Comparison of ENCODE assay signal across 18 cellular contexts in genomic region chr4:150673793-150674192, GRCh38.
A peak's percentile ranks its signal among the peaks of the same experiment; 100 is the strongest.
DNase-seq lines count a peak whose midpoint lies in the region; ATAC-seq, FAIRE-seq and TF ChIP-seq lines count a peak whose summit lies in the region.
"Had no signal": no experiment of that assay in that cellular context is flagged by ENCODE, and none has a peak within 500 bp of the region (broad histone marks: within the 10 kb centered on the region; RNA-seq: fewer than 3 reads in every experiment).

No MANE protein-coding gene starts in this region.

- H3K9me3 ChIP-seq in OCI-LY7 (ENCODE audit: low read length), result no peaks in the 10 kb centered on the region
- no peaks in the 10 kb centered on the region for H3K9me3 ChIP-seq in hepatocyte (ENCODE audit: low read depth)
- H3K9me3 ChIP-seq in left lung, result no peaks in the 10 kb centered on the region
- H3K9me3 ChIP-seq: A549, BE2C, HAP-1 had no signal

- H3K9me2 ChIP-seq in OCI-LY7 (ENCODE audit: insufficient read depth, low read length) (no peaks in the 10 kb centered on the region), hepatocyte (replicated peaks; ENCODE audit: insufficient read depth) (no peaks in the 10 kb centered on the region)

- H3K27ac ChIP-seq in OCI-LY7 (ENCODE audit: low read depth, low read length, poor library complexity, severe bottlenecking) (no peak overlapping the region), hepatocyte (no peak overlapping the region), left lung (no peak overlapping the region)
- H3K27ac ChIP-seq: A549, C4-2B had no signal

- intact Hi-C loops in OCI-LY7 (cut with micrococcal nuclease; ENCODE audit: unreplicated experiment), result no loop called here
- intact Hi-C loops in left lung (cut with DNase I), result no loop called here

- no TSS peak for BruUV-seq in OCI-LY7 (replicated peaks; lab: Mats Ljungman, UMichigan)

- POLR2A ChIA-PET in OCI-LY7 (lab: Charles Lee), result no interaction called here

- H3K36me3 ChIP-seq in OCI-LY7 (ENCODE audit: insufficient read depth, low read length), result no peaks in the 10 kb centered on the region
- no peaks in the 10 kb centered on the region for H3K36me3 ChIP-seq in hepatocyte (replicated peaks; ENCODE audit: insufficient read depth, low read depth)
- no peaks in the 10 kb centered on the region for H3K36me3 ChIP-seq in left lung
- H3K36me3 ChIP-seq: BE2C, HAP-1 had no signal

- H3K27me3 ChIP-seq in hepatocyte, result no peaks in the 10 kb centered on the region
- H3K27me3 ChIP-seq in left lung, result no peaks in the 10 kb centered on the region
- H3K27me3 ChIP-seq: BE2C had no signal

- 96% methylated on average over 2 of the region's 2 CpGs for WGBS in hepatocyte (ENCODE audit: low lambda C conversion rate, missing lambda C conversion rate)

- peaks cover 5% of the 10 kb centered on the region for H3K4me1 ChIP-seq in OCI-LY7 (ENCODE audit: insufficient read depth, low read length, poor library complexity, severe bottlenecking)
- H3K4me1 ChIP-seq in hepatocyte (ENCODE audit: insufficient read depth), result no peaks in the 10 kb centered on the region
- H3K4me1 ChIP-seq in left lung, result no peaks in the 10 kb centered on the region
- H3K4me1 ChIP-seq: A549, BE2C, HAP-1 had no signal

- H4K20me1 ChIP-seq in OCI-LY7 (ENCODE audit: insufficient read depth, low read length), result no peaks in the 10 kb centered on the region
- H4K20me1 ChIP-seq in hepatocyte (ENCODE audit: insufficient read depth, poor library complexity, severe bottlenecking), result no peaks in the 10 kb centered on the region

- no peaks in the 10 kb centered on the region for H3K4me1 Mint-ChIP-seq in activated T-cell treated with anti-CD3 and anti-CD28 coated beads, Interleukin-2, amount 50 U/mL, for 4 hours (ENCODE audit: low read depth)

- no peaks in the 10 kb centered on the region for H3K9me3 Mint-ChIP-seq in activated T-cell treated with anti-CD3 and anti-CD28 coated beads, Interleukin-2, amount 50 U/mL, for 4 hours
- H3K9me3 Mint-ChIP-seq: CD8-positive, alpha-beta T cell had no signal

- no peak for TF ChIP-seq POLR2A in GM12891 (IDR thresholded peaks at IDR 0.05; ENCODE audit: low read depth, low read length)

- no peak for FAIRE-seq in GM12891 (lab: Jason Lieb, UNC)
- FAIRE-seq: A549, D721Med, GM18507, H1 had no signal

- no peak overlapping the region for H3K4me3 Mint-ChIP-seq in activated T-cell treated with anti-CD3 and anti-CD28 coated beads, Interleukin-2, amount 50 U/mL, for 4 hours
- H3K4me3 Mint-ChIP-seq: CD8-positive, alpha-beta T cell had no signal

- TF ChIP-seq CTCF in OCI-LY7 (conservative IDR thresholded peaks at IDR 0.05; ENCODE audit: low read length) (no peak), hepatocyte (IDR thresholded peaks at IDR 0.05; ENCODE audit: poor library complexity) (no peak), left lung (IDR thresholded peaks at IDR 0.05) (no peak)

- H3K79me2 ChIP-seq in OCI-LY7 (ENCODE audit: insufficient read depth, low read depth, low read length) (no peaks in the 10 kb centered on the region), hepatocyte (no peaks in the 10 kb centered on the region)

- peaks cover 12% of the 10 kb centered on the region for H3K36me3 Mint-ChIP-seq in activated T-cell treated with anti-CD3 and anti-CD28 coated beads, Interleukin-2, amount 50 U/mL, for 4 hours (ENCODE audit: insufficient read depth)

- no peak overlapping the region for H2AFZ ChIP-seq in OCI-LY7 (ENCODE audit: low read length)
- no peak overlapping the region for H2AFZ ChIP-seq in hepatocyte

- no peaks in the 10 kb centered on the region for H3K27me3 Mint-ChIP-seq in activated T-cell treated with anti-CD3 and anti-CD28 coated beads, Interleukin-2, amount 50 U/mL, for 4 hours (ENCODE audit: low read depth)

- CTCF ChIA-PET in OCI-LY7 (lab: Charles Lee; ENCODE audit: unreplicated experiment), result no interaction called here

- ATAC-seq in GM19351 (IDR thresholded peaks at IDR 0.05; ENCODE audit: unreplicated experiment) (peak; percentile 74), left lung (no peak)
- no peak for ATAC-seq in activated T-cell treated with anti-CD3 and anti-CD28 coated beads, Interleukin-2, amount 50 U/mL, for 4 hours
- ATAC-seq: A549; CD8-positive, alpha-beta T cell had no signal

- H3K4me2 ChIP-seq in OCI-LY7 (ENCODE audit: low read length), result no peak overlapping the region
- no peak overlapping the region for H3K4me2 ChIP-seq in hepatocyte
- H3K4me2 ChIP-seq: A549 had no signal

- H3K4me3 ChIP-seq in OCI-LY7 (ENCODE audit: low read depth, low read length, poor library complexity, severe bottlenecking) (no peak overlapping the region), hepatocyte (no peak overlapping the region), left lung (no peak overlapping the region)
- H3K4me3 ChIP-seq: A549, HAP-1 had no signal

- DNase-seq in GM12891 (ENCODE audit: insufficient read length, low spot score) (no peak), OCI-LY7 (ENCODE audit: low spot score) (peak; percentile 16), hepatocyte (ENCODE audit: low spot score) (no peak), left lung (no peak)
- DNase-seq in activated T-cell treated with anti-CD3 and anti-CD28 coated beads, Interleukin-2, amount 50 U/mL, for 4 hours, result no peak
- DNase-seq: BE2C; CD8-positive, alpha-beta T cell; COR-L47; DMS153; DMS79 treated with DMSO at 0.1 percent for 48 hours; EL had no signal

TF ChIP-seq in GM12891, 5 proteins besides CTCF, POLR2A, EP300 and RAD21:
- no peak for TF ChIP-seq POU2F2 (IDR thresholded peaks at IDR 0.05; ENCODE audit: low read depth, low read length)
- peak; percentile 78 for TF ChIP-seq SPI1 (IDR thresholded peaks at IDR 0.05; ENCODE audit: low read depth, low read length)
